Comparison of ENCODE assay signal across 26 cellular contexts in genomic region chr12:106173442-106173841, GRCh38.
"Had no signal": no experiment of that assay in that cellular context is flagged by ENCODE, and none has a peak within 500 bp of the region (broad histone marks: within the 10 kb centered on the region; RNA-seq: fewer than 3 reads in every experiment).

No MANE protein-coding gene starts in this region.

- H3K4me3 ChIP-seq: SJSA1 had no signal

- H3K27ac Mint-ChIP-seq: T-cell had no signal

- DNase-seq: IMR-90, Kasumi-1, KG1, MV-4-11, NCI-H1048, NCI-H1105, NCI-H1417, NCI-H1436 treated with DMSO at 0.1 percent for 48 hours, NCI-H1694, NCI-H187 treated with DMSO at 0.1 percent for 48 hours, NCI-H2029 treated with DMSO at 0.1 percent for 48 hours, NCI-H2171 treated with DMSO at 0.1 percent for 48 hours, NCI-H345, NCI-H446 treated with DMSO at 0.1 percent for 48 hours, NCI-H510A treated with DMSO at 0.1 percent for 48 hours, NCI-H526, NCI-H748 treated with DMSO at 0.1 percent for 48 hours, Right ventricle myocardium superior, RPMI8226, SIG-M5, SK-N-SH, SW 1271, T-cell had no signal

- H3K4me2 ChIP-seq: SK-N-SH had no signal

- ATAC-seq: HepG2, T-cell had no signal

- H3K36me3 Mint-ChIP-seq: T-cell had no signal

- H3K9ac ChIP-seq: SK-N-SH had no signal

- H3K9me3 Mint-ChIP-seq: T-cell had no signal

- H3K27me3 ChIP-seq: SJSA1 had no signal

- H3K4me1 Mint-ChIP-seq: T-cell had no signal

- H3K9me2 ChIP-seq: SK-N-SH had no signal

- H3K27ac ChIP-seq: SJSA1 had no signal

- H3K9me3 ChIP-seq: SJSA1, SK-N-SH had no signal

- H3K36me3 ChIP-seq: SJSA1 had no signal

- FAIRE-seq: HepG2, RCC 7860 had no signal

- H3K4me3 Mint-ChIP-seq: T-cell had no signal
